Comparison of ENCODE assay signal across 8 cellular contexts in the genomic region with DNA sequence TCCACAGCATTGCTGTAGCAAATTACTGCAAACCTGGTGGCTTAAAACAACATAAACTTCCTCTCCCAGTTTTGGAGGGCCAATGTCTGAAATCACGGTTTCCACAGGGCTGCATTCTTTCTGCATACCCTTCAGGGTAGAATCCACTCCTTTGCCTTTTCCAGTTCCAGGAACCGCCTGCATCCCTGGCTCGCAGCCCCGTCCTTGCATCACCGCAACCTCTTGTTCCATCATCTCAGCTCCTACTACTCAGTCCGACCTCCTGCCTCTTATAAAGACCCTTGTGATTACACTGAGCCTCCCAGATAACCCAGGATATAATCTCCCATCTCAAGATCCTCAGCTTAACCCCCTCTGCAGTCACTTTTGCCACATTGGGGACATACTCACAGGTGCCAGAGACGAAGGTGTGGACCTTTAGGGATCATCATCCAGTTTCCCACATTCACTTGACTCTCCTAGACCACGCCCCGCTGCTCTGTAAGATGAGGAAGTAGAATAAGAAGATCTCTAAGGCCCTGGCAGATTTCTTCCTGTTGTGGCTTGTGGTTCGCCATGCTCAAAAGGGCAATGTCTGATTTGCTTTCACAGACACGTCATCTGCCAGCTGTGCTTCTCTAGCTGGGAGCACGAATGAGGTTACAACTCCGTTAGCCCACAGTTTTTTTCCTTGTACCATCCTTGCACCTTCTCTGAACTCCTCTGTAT.
DNase-seq lines count a peak whose midpoint lies in the region; ATAC-seq and TF ChIP-seq lines count a peak whose summit lies in the region.

No MANE protein-coding gene starts in this region.

- no peak overlapping the region for H3K4me3 ChIP-seq in WERI-Rb-1 (ENCODE audit: low read depth, low read length)

- H3K27me3 Mint-ChIP-seq in T-cell: peaks cover 7 to 19% of the 10 kb centered on the region in 2 donors

- peak overlapping the region in 1 of 2 donors; percentile 57 for H3K27ac Mint-ChIP-seq in T-cell

- peaks cover 2% of the 10 kb centered on the region for H3K27me3 ChIP-seq in WERI-Rb-1 (ENCODE audit: insufficient read depth, low read depth, severe bottlenecking)

- peaks cover 15 to 22% (median 20%) of the 10 kb centered on the region in 3 donors for H3K4me1 Mint-ChIP-seq in T-cell

- H3K4me3 Mint-ChIP-seq in T-cell: peak overlapping the region in 2 of 3 donors; percentile 28 to 48

- CTCF ChIA-PET in T-cell (lab: Charles Lee): no interaction called here

- H3K9me3 ChIP-seq in WERI-Rb-1 (ENCODE audit: severe bottlenecking): no peaks in the 10 kb centered on the region

- H3K36me3 ChIP-seq in WERI-Rb-1: no peaks in the 10 kb centered on the region

- ATAC-seq in HG02885 (IDR thresholded peaks at IDR 0.05; ENCODE audit: poor library complexity, unreplicated experiment) (peak; percentile 64), T-cell (replicated peaks in 1 of 4) (peak; percentile 80 to 92 (median 90))

- peak; percentile 94 for DNase-seq in DMS79 (lab: John Stamatoyannopoulos, UW)
- peak in 31 of 34 experiments; percentile 15 to 63 (median 34) for DNase-seq in T-cell
- peak; percentile 3 for DNase-seq in effector CD4-positive, alpha-beta T cell
- peak; percentile 3 to 9 for DNase-seq in stimulated activated CD8-positive, alpha-beta memory T cell treated with anti-CD3 and anti-CD28 coated beads, Interleukin-2, amount 100 ng/mL, for 1 hour (ENCODE audit: low read depth in 2 of 2)
- DNase-seq in SK-N-DZ (ENCODE audit: low spot score): no peak
- DNase-seq in NCI-H1417 treated with DMSO at 0.1 percent for 48 hours (lab: John Stamatoyannopoulos, UW): no peak
- no peak for DNase-seq in WERI-Rb-1

- TF ChIP-seq CTCF in WERI-Rb-1 (IDR thresholded peaks at IDR 0.05; ENCODE audit: low read depth, low read length): no peak

- H3K9me3 Mint-ChIP-seq in T-cell: peaks cover 0 to 5% (median 0%) of the 10 kb centered on the region in 3 donors

- H3K27ac ChIP-seq in WERI-Rb-1: no peak overlapping the region

- H3K36me3 Mint-ChIP-seq in T-cell: no peaks in the 10 kb centered on the region

- POLR2A ChIA-PET in T-cell (lab: Charles Lee): no interaction called here

Comparison
In these comparisons a context has a peak if more than half of its experiments do, and no peak if none do; other contexts are left out.
1. DNase-seq: peak in DMS79 (single experiment), T-cell (31 of 34), effector CD4-positive, alpha-beta T cell (single experiment) and stimulated activated CD8-positive, alpha-beta memory T cell treated with anti-CD3 and anti-CD28 coated beads, Interleukin-2, amount 100 ng/mL, for 1 hour (2 of 2); none in SK-N-DZ (single experiment), NCI-H1417 treated with DMSO at 0.1 percent for 48 hours (single experiment) and WERI-Rb-1 (single experiment).